ENCODE assay signal across 21 cellular contexts in genomic region chr5:132267166-132267739, GRCh38. TPM values are rescaled to one million over a fixed set of nuclear protein-coding genes. Genes with fewer than 3 reads are reported as not detected.
DNase-seq lines count a peak whose midpoint lies in the region; ATAC-seq, FAIRE-seq and TF ChIP-seq lines count a peak whose summit lies in the region.
"Had no signal": no experiment of that assay in that cellular context is flagged by ENCODE, and none has a peak within 500 bp of the region (broad histone marks: within the 10 kb centered on the region; RNA-seq: fewer than 3 reads in every experiment).

No MANE protein-coding gene starts in this region.

- no peaks in the 10 kb centered on the region for H3K79me2 ChIP-seq in K562 (ENCODE audit: control insufficient read depth, insufficient read depth, low read length)

- H2AFZ ChIP-seq in K562 (ENCODE audit: low read depth, low read length) = no peak overlapping the region

- no peak overlapping the region for H3K4me3 ChIP-seq in K562
- H3K4me3 ChIP-seq in tibial nerve = no peak overlapping the region
- H3K4me3 ChIP-seq: HAP-1, left lung had no signal

- no peaks in the 10 kb centered on the region for H3K36me3 Mint-ChIP-seq in activated CD8-positive, alpha-beta T cell treated with anti-CD3 and anti-CD28 coated beads, Interleukin-2, amount 10 ng/mL, durations not matched to agents 7 days and 5 days (ENCODE audit: low read depth)
- no peaks in the 10 kb centered on the region for H3K36me3 Mint-ChIP-seq in activated CD8-positive, alpha-beta T cell treated with anti-CD3 and anti-CD28 coated beads for 36 hours (ENCODE audit: low read depth)
- peaks cover 15% of the 10 kb centered on the region for H3K36me3 Mint-ChIP-seq in mesothelial cell of epicardium
- H3K36me3 Mint-ChIP-seq: CD8-positive, alpha-beta T cell; T-cell had no signal

- H3K9me3 ChIP-seq in K562 (replicated peaks; ENCODE audit: control insufficient read depth, insufficient read depth, low read depth, low read length) = no peaks in the 10 kb centered on the region
- H3K9me3 ChIP-seq in tibial nerve = no peaks in the 10 kb centered on the region
- H3K9me3 ChIP-seq: HAP-1, left lung had no signal

- H3K9me3 Mint-ChIP-seq in activated CD8-positive, alpha-beta T cell treated with anti-CD3 and anti-CD28 coated beads, Interleukin-2, amount 10 ng/mL, durations not matched to agents 7 days and 5 days (ENCODE audit: insufficient read depth) = no peaks in the 10 kb centered on the region
- H3K9me3 Mint-ChIP-seq in activated CD8-positive, alpha-beta T cell treated with anti-CD3 and anti-CD28 coated beads for 36 hours = no peaks in the 10 kb centered on the region
- H3K9me3 Mint-ChIP-seq in mesothelial cell of epicardium = no peaks in the 10 kb centered on the region
- H3K9me3 Mint-ChIP-seq: CD8-positive, alpha-beta T cell; T-cell had no signal

- H3K27ac Mint-ChIP-seq in activated CD8-positive, alpha-beta T cell treated with anti-CD3 and anti-CD28 coated beads, Interleukin-2, amount 10 ng/mL, durations not matched to agents 7 days and 5 days = peak overlapping the region; percentile 55
- no peak overlapping the region for H3K27ac Mint-ChIP-seq in activated CD8-positive, alpha-beta T cell treated with anti-CD3 and anti-CD28 coated beads for 36 hours
- peak overlapping the region; percentile 47 for H3K27ac Mint-ChIP-seq in mesothelial cell of epicardium
- H3K27ac Mint-ChIP-seq: CD8-positive, alpha-beta T cell; T-cell had no signal

- peaks cover 6% of the 10 kb centered on the region for H3K4me1 Mint-ChIP-seq in activated CD8-positive, alpha-beta T cell treated with anti-CD3 and anti-CD28 coated beads, Interleukin-2, amount 10 ng/mL, durations not matched to agents 7 days and 5 days (ENCODE audit: low read depth)
- peaks cover 31% of the 10 kb centered on the region for H3K4me1 Mint-ChIP-seq in activated CD8-positive, alpha-beta T cell treated with anti-CD3 and anti-CD28 coated beads for 36 hours (ENCODE audit: low read depth)
- H3K4me1 Mint-ChIP-seq in mesothelial cell of epicardium = peaks cover 28% of the 10 kb centered on the region

- BruUV-seq in K562 (replicated peaks; lab: Mats Ljungman, UMichigan) = no TSS peak

- no peak for DNase-seq in activated CD8-positive, alpha-beta T cell treated with anti-CD3 and anti-CD28 coated beads, Interleukin-2, amount 10 ng/mL, durations not matched to agents 7 days and 5 days
- DNase-seq in activated CD8-positive, alpha-beta T cell treated with anti-CD3 and anti-CD28 coated beads for 36 hours = no peak
- DNase-seq in K562 (ENCODE audit: extremely low read depth in 1 of 4, low spot score in 3 of 4) = no peak
- DNase-seq in mesothelial cell of epicardium (ENCODE audit: low spot score in 2 of 2, unreplicated experiment in 2 of 2) = peak in 1 of 2 experiments; percentile 29
- no peak for DNase-seq in tibial nerve (ENCODE audit: low spot score in 2 of 2)
- DNase-seq in NCI-H1694 (lab: John Stamatoyannopoulos, UW) = no peak
- DNase-seq in NCI-H82 (lab: John Stamatoyannopoulos, UW) = no peak
- DNase-seq: activated T-cell treated with anti-CD3 and anti-CD28 coated beads, Interleukin-2, amount 50 U/mL, for 1 hour; amniotic stem cell; cortex of kidney; left lung; NCI-H1092 treated with DMSO at 0.1 percent for 48 hours; small intestine; stimulated activated naive CD4-positive, alpha-beta T cell treated with Interleukin-2 at 50 U/mL for 16 hours; T-cell had no signal

- intact Hi-C loops in activated CD8-positive, alpha-beta T cell treated with anti-CD3 and anti-CD28 coated beads for 36 hours (cut with micrococcal nuclease) = no loop called here
- intact Hi-C loops in K562 (cut with micrococcal nuclease) = no loop called here

- no peaks in the 10 kb centered on the region for H3K27me3 Mint-ChIP-seq in activated CD8-positive, alpha-beta T cell treated with anti-CD3 and anti-CD28 coated beads, Interleukin-2, amount 10 ng/mL, durations not matched to agents 7 days and 5 days (ENCODE audit: low read depth)
- peaks cover 2% of the 10 kb centered on the region for H3K27me3 Mint-ChIP-seq in activated CD8-positive, alpha-beta T cell treated with anti-CD3 and anti-CD28 coated beads for 36 hours
- H3K27me3 Mint-ChIP-seq in mesothelial cell of epicardium (ENCODE audit: low read depth) = no peaks in the 10 kb centered on the region

- H3K27ac ChIP-seq in K562 (ENCODE audit: extremely low read depth, low read depth, low read length) (no peak overlapping the region), tibial nerve (peak overlapping the region; percentile 85 to 98 (median 92))

- TF ChIP-seq POLR2A in K562 (conservative IDR thresholded peaks at IDR 0.05) (no peak), tibial nerve (IDR thresholded peaks at IDR 0.05) (no peak)

- no peak overlapping the region for H3K4me2 ChIP-seq in K562 (ENCODE audit: insufficient read depth, low read length)

- no peak overlapping the region for H3K9ac ChIP-seq in K562 (ENCODE audit: insufficient read depth in 1 of 2, low read depth in 2 of 2, low read length in 2 of 2)

- in situ Hi-C loops in K562 (cut with MboI) = no loop called here

- POLR2A ChIA-PET in activated CD8-positive, alpha-beta T cell treated with anti-CD3 and anti-CD28 coated beads, Interleukin-2, amount 10 ng/mL, durations not matched to agents 7 days and 5 days (lab: Charles Lee) = no interaction called here
- POLR2A ChIA-PET in activated CD8-positive, alpha-beta T cell treated with anti-CD3 and anti-CD28 coated beads for 36 hours (lab: Charles Lee) = no interaction called here
- POLR2A ChIA-PET in K562 (lab: Yijun Ruan, JAX) = interaction anchor here (0.5 to 0.9 kb wide), 2 partner anchors 8 to 11 kb away, joined by 3 read pairs; no protein-coding TSS in a partner anchor

- FAIRE-seq in K562 (lab: Jason Lieb, UNC) = no peak
- FAIRE-seq: GM12891, small intestine had no signal

- H3K4me1 ChIP-seq in K562 (replicated peaks in 1 of 2; ENCODE audit: control insufficient read depth in 2 of 2, insufficient read depth in 2 of 2, low read length in 2 of 2) (peaks cover 12 to 35% of the 10 kb centered on the region in 2 experiments; a peak in 4 of 5 replicates), tibial nerve (peaks cover 0 to 98% (median 73%) of the 10 kb centered on the region in 4 donors)
- H3K4me1 ChIP-seq: HAP-1 had no signal

- no peaks in the 10 kb centered on the region for H4K20me1 ChIP-seq in K562 (replicated peaks; ENCODE audit: control insufficient read depth, insufficient read depth, low read length)

- H3K4me3 Mint-ChIP-seq in activated CD8-positive, alpha-beta T cell treated with anti-CD3 and anti-CD28 coated beads, Interleukin-2, amount 10 ng/mL, durations not matched to agents 7 days and 5 days = no peak overlapping the region
- H3K4me3 Mint-ChIP-seq in activated CD8-positive, alpha-beta T cell treated with anti-CD3 and anti-CD28 coated beads for 36 hours = no peak overlapping the region
- no peak overlapping the region for H3K4me3 Mint-ChIP-seq in mesothelial cell of epicardium
- H3K4me3 Mint-ChIP-seq: CD8-positive, alpha-beta T cell; T-cell had no signal

- no peak for ATAC-seq in activated CD8-positive, alpha-beta T cell treated with anti-CD3 and anti-CD28 coated beads, Interleukin-2, amount 10 ng/mL, durations not matched to agents 7 days and 5 days
- no peak for ATAC-seq in activated CD8-positive, alpha-beta T cell treated with anti-CD3 and anti-CD28 coated beads for 36 hours
- ATAC-seq in K562 = no peak
- no peak for ATAC-seq in HG02610 (IDR thresholded peaks at IDR 0.05; ENCODE audit: unreplicated experiment)
- ATAC-seq: activated CD4-positive, CD25-positive, alpha-beta regulatory T cell treated with anti-CD3 and anti-CD28 coated beads, Interleukin-2, amount 50 U/mL, for 24 hours; CD8-positive, alpha-beta T cell; left lung; T-cell had no signal

- no peak for TF ChIP-seq CTCF in activated CD8-positive, alpha-beta T cell treated with anti-CD3 and anti-CD28 coated beads for 36 hours (IDR thresholded peaks at IDR 0.05)
- TF ChIP-seq CTCF in K562 (IDR thresholded peaks at IDR 0.05 in 2 of 3, conservative IDR thresholded peaks at IDR 0.05 in 1 of 3; ENCODE audit: insufficient read depth in 2 of 3, low read depth in 1 of 3, low read length in 3 of 3) (no peak), mesothelial cell of epicardium (IDR thresholded peaks at IDR 0.05; ENCODE audit: unreplicated experiment) (no peak), tibial nerve (IDR thresholded peaks at IDR 0.05) (no peak)

- H3K9me1 ChIP-seq in K562 (ENCODE audit: control insufficient read depth, insufficient read depth, low read length) = no peaks in the 10 kb centered on the region

- CTCF ChIA-PET in activated CD8-positive, alpha-beta T cell treated with anti-CD3 and anti-CD28 coated beads, Interleukin-2, amount 10 ng/mL, durations not matched to agents 7 days and 5 days (lab: Charles Lee) = no interaction called here
- CTCF ChIA-PET in activated CD8-positive, alpha-beta T cell treated with anti-CD3 and anti-CD28 coated beads for 36 hours (lab: Charles Lee) = interaction anchor here (1.5 kb wide), 1 partner anchor 202 kb away, joined by 4 read pairs; no protein-coding TSS in a partner anchor
- CTCF ChIA-PET in K562 (lab: Yijun Ruan, JAX; ENCODE audit: low intra/inter-chr PET ratio) = no interaction called here

- H3K27me3 ChIP-seq in K562 (ENCODE audit: control insufficient read depth in 2 of 2, insufficient read depth in 2 of 2, low read length in 2 of 2) (no peaks in the 10 kb centered on the region), tibial nerve (no peaks in the 10 kb centered on the region)

- H3K36me3 ChIP-seq in K562 (ENCODE audit: control insufficient read depth, insufficient read depth, low read length) (peaks cover 20% of the 10 kb centered on the region; the same call in 2 of the 3 replicates), tibial nerve (peaks cover 0 to 37% (median 0%) of the 10 kb centered on the region in 3 donors)
- H3K36me3 ChIP-seq: HAP-1, left lung had no signal

- no peak for TF ChIP-seq RAD21 in K562 (CRISPR knock-in tag; conservative IDR thresholded peaks at IDR 0.05 in 1 of 2, IDR thresholded peaks at IDR 0.05 in 1 of 2)

- TF ChIP-seq EP300 in K562 (IDR thresholded peaks at IDR 0.05; ENCODE audit: low read length) = no peak
- TF ChIP-seq EP300 in tibial nerve (IDR thresholded peaks at IDR 0.05) = no peak

RNA-seq across cellular contexts. Expression of gene PDLIM4, which starts 9.8 kb away (rescaled TPM):
- total RNA-seq in activated CD8-positive, alpha-beta T cell treated with anti-CD3 and anti-CD28 coated beads, Interleukin-2, amount 10 ng/mL, durations not matched to agents 7 days and 5 days = not detected
- not detected for total RNA-seq in activated CD8-positive, alpha-beta T cell treated with anti-CD3 and anti-CD28 coated beads for 36 hours
- total RNA-seq in K562 (2011; cell fraction: chromatin; rRNA removed; ENCODE audit: low replicate concordance) = 15.3 and 55.6 TPM in 2 replicates
- total RNA-seq in K562 (2011; cell fraction: nucleolus; rRNA removed) = 40.3 and 43.7 TPM in 2 replicates
- 22.2 and 23.8 TPM in 2 replicates for total RNA-seq in K562 (2011; cell fraction: nucleoplasm; rRNA removed)
- total RNA-seq in K562 (2014; rRNA removed) = 13.1 and 22.8 TPM in 2 replicates
- 3.5 and 4.5 TPM in 2 replicates for total RNA-seq in K562 (2014; rRNA removed; fragmentation: Illumina TruSeq; extraction: Trizol)
- 12.1 and 12.3 TPM in 2 replicates for total RNA-seq in K562 (2015; rRNA removed; fragmentation: Illumina TruSeq; extraction: Trizol)
- 31.5 and 32.8 TPM in 2 replicates for total RNA-seq in K562 (2021)
- polyA plus RNA-seq in K562 (2011; rRNA removed) = 13.6 and 17.2 TPM in 2 replicates
- polyA plus RNA-seq in K562 (2011; cell fraction: cytosol; rRNA removed) = 29.6 and 178 TPM in 2 replicates
- 34.4 and 101 TPM in 2 replicates for polyA plus RNA-seq in K562 (2011; cell fraction: nucleus; rRNA removed)
- 25.0 and 31.0 TPM in 2 replicates for polyA plus RNA-seq in K562 (2012)
- 28.9 and 44.6 TPM in 2 replicates for polyA plus RNA-seq in K562 (2014; fragmentation: Illumina TruSeq; extraction: Trizol)
- under 1 TPM; 0.28 to 0.73 TPM for polyA plus RNA-seq in K562 (2014; fragmentation: Nextera tagmentation; extraction: Ambion mirVana)
- 14.0 and 21.3 TPM in 2 replicates for polyA plus RNA-seq in K562 (2014; rRNA removed)
- polyA minus RNA-seq in K562 (2011; rRNA and poly(A)+ RNA removed) = 3.7 and 7.8 TPM in 2 replicates
- polyA minus RNA-seq in K562 (2011; cell fraction: cytosol; rRNA and poly(A)+ RNA removed) = 29.4 and 30.8 TPM in 2 replicates
- polyA minus RNA-seq in K562 (2011; cell fraction: nucleus; rRNA and poly(A)+ RNA removed) = 19.0 and 26.5 TPM in 2 replicates
- total RNA-seq in mesothelial cell of epicardium = 48.8 to 50.7 TPM (median 50.1 TPM) in 3 replicates
- total RNA-seq in tibial nerve = 10 to 100 TPM; 32.4 to 90.9 (median 50.8) TPM
- total RNA-seq: CD8-positive, alpha-beta T cell; T-cell had no signal
- polyA plus RNA-seq: neural cell had no signal

RNA-seq across cellular contexts. Expression of gene SLC22A4, which starts 26.9 kb away (rescaled TPM):
- total RNA-seq in activated CD8-positive, alpha-beta T cell treated with anti-CD3 and anti-CD28 coated beads, Interleukin-2, amount 10 ng/mL, durations not matched to agents 7 days and 5 days = not detected
- total RNA-seq in activated CD8-positive, alpha-beta T cell treated with anti-CD3 and anti-CD28 coated beads for 36 hours = under 1 TPM; 0.74 to 0.88 TPM
- total RNA-seq in K562 (2011; cell fraction: chromatin; rRNA removed; ENCODE audit: low replicate concordance) = 10.8 and 13.1 TPM in 2 replicates
- total RNA-seq in K562 (2011; cell fraction: nucleolus; rRNA removed) = 15.8 and 21.3 TPM in 2 replicates
- total RNA-seq in K562 (2011; cell fraction: nucleoplasm; rRNA removed) = 10.2 and 12.6 TPM in 2 replicates
- total RNA-seq in K562 (2014; rRNA removed) (6.5 and 7.9 TPM in 2 replicates), K562 (2014; rRNA removed; fragmentation: Illumina TruSeq; extraction: Trizol) (5.7 and 6.2 TPM in 2 replicates), K562 (2015; rRNA removed; fragmentation: Illumina TruSeq; extraction: Trizol) (4.5 and 4.8 TPM in 2 replicates), K562 (2021) (7.6 and 9.6 TPM in 2 replicates), mesothelial cell of epicardium (2.1 to 2.4 TPM (median 2.2 TPM) in 3 replicates), tibial nerve (1 to 10 TPM; 1.9 to 4.2 (median 2.5) TPM)
- polyA plus RNA-seq in K562 (2011; rRNA removed) (5.2 and 9.5 TPM in 2 replicates), K562 (2014; fragmentation: Illumina TruSeq; extraction: Trizol) (5.8 and 6.1 TPM in 2 replicates), K562 (2014; fragmentation: Nextera tagmentation; extraction: Ambion mirVana) (1 to 10 TPM; 2.7 to 2.9 TPM), K562 (2014; rRNA removed) (6.0 and 7.0 TPM in 2 replicates)
- 3.8 and 8.4 TPM in 2 replicates for polyA plus RNA-seq in K562 (2011; cell fraction: cytosol; rRNA removed)
- 9.1 and 22.6 TPM in 2 replicates for polyA plus RNA-seq in K562 (2011; cell fraction: nucleus; rRNA removed)
- polyA plus RNA-seq in K562 (2012) = 1.1 and 2.8 TPM in 2 replicates
- 4.2 and 9.2 TPM in 2 replicates for polyA minus RNA-seq in K562 (2011; rRNA and poly(A)+ RNA removed)
- 4.4 and 7.5 TPM in 2 replicates for polyA minus RNA-seq in K562 (2011; cell fraction: cytosol; rRNA and poly(A)+ RNA removed)
- 7.0 and 13.3 TPM in 2 replicates for polyA minus RNA-seq in K562 (2011; cell fraction: nucleus; rRNA and poly(A)+ RNA removed)

RNA-seq across cellular contexts. Expression of gene P4HA2, which starts 39.6 kb away (rescaled TPM):
- 10 to 100 TPM; 11.4 to 13.5 TPM for total RNA-seq in activated CD8-positive, alpha-beta T cell treated with anti-CD3 and anti-CD28 coated beads, Interleukin-2, amount 10 ng/mL, durations not matched to agents 7 days and 5 days
- 10 to 100 TPM; 17.3 to 18.6 TPM for total RNA-seq in activated CD8-positive, alpha-beta T cell treated with anti-CD3 and anti-CD28 coated beads for 36 hours
- 85.5 and 109 TPM in 2 replicates for total RNA-seq in K562 (2011; cell fraction: chromatin; rRNA removed; ENCODE audit: low replicate concordance)
- 93.4 and 102 TPM in 2 replicates for total RNA-seq in K562 (2011; cell fraction: nucleolus; rRNA removed)
- total RNA-seq in K562 (2011; cell fraction: nucleoplasm; rRNA removed) = 98.7 and 106 TPM in 2 replicates
- total RNA-seq in K562 (2014; rRNA removed) (11.9 and 12.1 TPM in 2 replicates), K562 (2014; rRNA removed; fragmentation: Illumina TruSeq; extraction: Trizol) (11.6 and 12.7 TPM in 2 replicates), K562 (2015; rRNA removed; fragmentation: Illumina TruSeq; extraction: Trizol) (11.2 and 11.4 TPM in 2 replicates), K562 (2021) (14.2 and 14.3 TPM in 2 replicates), mesothelial cell of epicardium (66.3 to 68.7 TPM (median 66.9 TPM) in 3 replicates), tibial nerve (10 to 100 TPM; 15.9 to 26.9 (median 22.8) TPM)
- polyA plus RNA-seq in K562 (2011; rRNA removed) (50.0 and 59.7 TPM in 2 replicates), K562 (2014; fragmentation: Illumina TruSeq; extraction: Trizol) (10.7 and 12.5 TPM in 2 replicates), K562 (2014; fragmentation: Nextera tagmentation; extraction: Ambion mirVana) (10 to 100 TPM; 17.9 to 29.2 TPM), K562 (2014; rRNA removed) (9.6 and 10.7 TPM in 2 replicates)
- polyA plus RNA-seq in K562 (2011; cell fraction: cytosol; rRNA removed) = 34.9 and 51.8 TPM in 2 replicates
- polyA plus RNA-seq in K562 (2011; cell fraction: nucleus; rRNA removed) = 59.8 and 76.7 TPM in 2 replicates
- 20.8 and 31.5 TPM in 2 replicates for polyA plus RNA-seq in K562 (2012)
- 50.0 and 59.9 TPM in 2 replicates for polyA minus RNA-seq in K562 (2011; rRNA and poly(A)+ RNA removed)
- polyA minus RNA-seq in K562 (2011; cell fraction: cytosol; rRNA and poly(A)+ RNA removed) = 21.2 and 21.5 TPM in 2 replicates
- 18.2 and 27.4 TPM in 2 replicates for polyA minus RNA-seq in K562 (2011; cell fraction: nucleus; rRNA and poly(A)+ RNA removed)
- total RNA-seq: CD8-positive, alpha-beta T cell had no signal
